ENCODE assay signal across 1 cellular context in the genomic region with DNA sequence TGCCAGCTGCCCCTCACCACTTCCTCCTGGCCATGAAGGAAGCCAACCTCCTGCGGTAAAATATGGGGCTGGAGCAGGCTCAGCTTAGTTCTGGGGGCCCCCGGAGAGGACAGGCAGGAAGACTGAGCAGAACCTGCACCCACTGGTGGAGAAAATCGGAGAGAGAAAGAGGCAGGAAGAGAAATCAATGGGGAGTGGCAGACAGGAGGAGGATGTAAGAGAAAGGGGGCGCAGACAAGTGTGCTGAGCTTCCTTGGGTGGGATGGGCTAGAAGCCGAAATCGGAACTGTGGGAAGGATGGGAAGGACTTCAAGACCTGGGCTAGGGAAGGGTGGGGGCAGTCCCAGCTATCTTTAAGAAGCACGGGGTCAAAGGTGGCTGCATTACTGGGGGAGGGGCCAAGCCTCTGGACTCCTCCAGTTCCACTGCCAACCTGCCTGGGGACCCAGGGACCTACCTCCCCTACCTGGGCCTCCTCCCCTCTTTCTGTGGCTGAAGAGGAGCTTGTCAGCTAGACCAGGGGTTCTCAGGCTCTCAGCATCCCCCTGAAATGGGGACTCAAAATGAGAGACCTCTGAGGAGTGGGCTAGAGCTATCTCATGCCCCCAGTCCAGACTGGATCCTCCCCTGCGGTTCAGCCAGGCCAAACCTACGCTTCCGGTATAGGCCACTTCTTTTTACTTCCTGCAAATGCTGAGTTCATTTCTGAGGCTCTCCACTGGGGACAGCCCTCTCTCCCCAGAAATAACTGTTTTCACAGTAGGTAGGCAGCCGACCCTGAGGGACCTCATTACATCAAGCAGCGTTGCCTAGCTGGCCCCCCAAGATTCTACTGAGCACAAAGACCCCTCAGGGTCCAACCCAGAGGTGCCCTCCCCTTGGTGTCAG.
A peak's percentile ranks its signal among the peaks of the same experiment; 100 is the strongest.
TF ChIP-seq lines count a peak whose summit lies in the region.

No MANE protein-coding gene starts in this region.

TF ChIP-seq in K562, 482 proteins besides CTCF, POLR2A, EP300 and RAD21 (continued from another document):
- no peak for TF ChIP-seq TEAD1 (CRISPR knock-in tag; IDR thresholded peaks at IDR 0.05)
- peak; percentile 27; the same call in 1 of the 2 replicates for TF ChIP-seq ZBTB7A (IDR thresholded peaks at IDR 0.05; ENCODE audit: borderline replicate concordance, control insufficient read depth, low read depth, low read length)
- no peak for TF ChIP-seq NR2C2 (CRISPR knock-in tag; IDR thresholded peaks at IDR 0.05)
- 0 out of 2 replicates have a peak, but pooled peaks have one; percentile 25 for TF ChIP-seq NR2C2 (tag; IDR thresholded peaks at IDR 0.05)
- TF ChIP-seq KLF16 (IDR thresholded peaks at IDR 0.05): no peak
- no peak for TF ChIP-seq IFI16 (CRISPR knock-in tag; IDR thresholded peaks at IDR 0.05)
- no peak for TF ChIP-seq KAT8 (IDR thresholded peaks at IDR 0.05; ENCODE audit: low read depth)
- TF ChIP-seq RREB1 (CRISPR knock-in tag; IDR thresholded peaks at IDR 0.05): no peak
- no peak for TF ChIP-seq ZNF696 (CRISPR knock-in tag; conservative IDR thresholded peaks at IDR 0.05)
- TF ChIP-seq, protein P1, sequence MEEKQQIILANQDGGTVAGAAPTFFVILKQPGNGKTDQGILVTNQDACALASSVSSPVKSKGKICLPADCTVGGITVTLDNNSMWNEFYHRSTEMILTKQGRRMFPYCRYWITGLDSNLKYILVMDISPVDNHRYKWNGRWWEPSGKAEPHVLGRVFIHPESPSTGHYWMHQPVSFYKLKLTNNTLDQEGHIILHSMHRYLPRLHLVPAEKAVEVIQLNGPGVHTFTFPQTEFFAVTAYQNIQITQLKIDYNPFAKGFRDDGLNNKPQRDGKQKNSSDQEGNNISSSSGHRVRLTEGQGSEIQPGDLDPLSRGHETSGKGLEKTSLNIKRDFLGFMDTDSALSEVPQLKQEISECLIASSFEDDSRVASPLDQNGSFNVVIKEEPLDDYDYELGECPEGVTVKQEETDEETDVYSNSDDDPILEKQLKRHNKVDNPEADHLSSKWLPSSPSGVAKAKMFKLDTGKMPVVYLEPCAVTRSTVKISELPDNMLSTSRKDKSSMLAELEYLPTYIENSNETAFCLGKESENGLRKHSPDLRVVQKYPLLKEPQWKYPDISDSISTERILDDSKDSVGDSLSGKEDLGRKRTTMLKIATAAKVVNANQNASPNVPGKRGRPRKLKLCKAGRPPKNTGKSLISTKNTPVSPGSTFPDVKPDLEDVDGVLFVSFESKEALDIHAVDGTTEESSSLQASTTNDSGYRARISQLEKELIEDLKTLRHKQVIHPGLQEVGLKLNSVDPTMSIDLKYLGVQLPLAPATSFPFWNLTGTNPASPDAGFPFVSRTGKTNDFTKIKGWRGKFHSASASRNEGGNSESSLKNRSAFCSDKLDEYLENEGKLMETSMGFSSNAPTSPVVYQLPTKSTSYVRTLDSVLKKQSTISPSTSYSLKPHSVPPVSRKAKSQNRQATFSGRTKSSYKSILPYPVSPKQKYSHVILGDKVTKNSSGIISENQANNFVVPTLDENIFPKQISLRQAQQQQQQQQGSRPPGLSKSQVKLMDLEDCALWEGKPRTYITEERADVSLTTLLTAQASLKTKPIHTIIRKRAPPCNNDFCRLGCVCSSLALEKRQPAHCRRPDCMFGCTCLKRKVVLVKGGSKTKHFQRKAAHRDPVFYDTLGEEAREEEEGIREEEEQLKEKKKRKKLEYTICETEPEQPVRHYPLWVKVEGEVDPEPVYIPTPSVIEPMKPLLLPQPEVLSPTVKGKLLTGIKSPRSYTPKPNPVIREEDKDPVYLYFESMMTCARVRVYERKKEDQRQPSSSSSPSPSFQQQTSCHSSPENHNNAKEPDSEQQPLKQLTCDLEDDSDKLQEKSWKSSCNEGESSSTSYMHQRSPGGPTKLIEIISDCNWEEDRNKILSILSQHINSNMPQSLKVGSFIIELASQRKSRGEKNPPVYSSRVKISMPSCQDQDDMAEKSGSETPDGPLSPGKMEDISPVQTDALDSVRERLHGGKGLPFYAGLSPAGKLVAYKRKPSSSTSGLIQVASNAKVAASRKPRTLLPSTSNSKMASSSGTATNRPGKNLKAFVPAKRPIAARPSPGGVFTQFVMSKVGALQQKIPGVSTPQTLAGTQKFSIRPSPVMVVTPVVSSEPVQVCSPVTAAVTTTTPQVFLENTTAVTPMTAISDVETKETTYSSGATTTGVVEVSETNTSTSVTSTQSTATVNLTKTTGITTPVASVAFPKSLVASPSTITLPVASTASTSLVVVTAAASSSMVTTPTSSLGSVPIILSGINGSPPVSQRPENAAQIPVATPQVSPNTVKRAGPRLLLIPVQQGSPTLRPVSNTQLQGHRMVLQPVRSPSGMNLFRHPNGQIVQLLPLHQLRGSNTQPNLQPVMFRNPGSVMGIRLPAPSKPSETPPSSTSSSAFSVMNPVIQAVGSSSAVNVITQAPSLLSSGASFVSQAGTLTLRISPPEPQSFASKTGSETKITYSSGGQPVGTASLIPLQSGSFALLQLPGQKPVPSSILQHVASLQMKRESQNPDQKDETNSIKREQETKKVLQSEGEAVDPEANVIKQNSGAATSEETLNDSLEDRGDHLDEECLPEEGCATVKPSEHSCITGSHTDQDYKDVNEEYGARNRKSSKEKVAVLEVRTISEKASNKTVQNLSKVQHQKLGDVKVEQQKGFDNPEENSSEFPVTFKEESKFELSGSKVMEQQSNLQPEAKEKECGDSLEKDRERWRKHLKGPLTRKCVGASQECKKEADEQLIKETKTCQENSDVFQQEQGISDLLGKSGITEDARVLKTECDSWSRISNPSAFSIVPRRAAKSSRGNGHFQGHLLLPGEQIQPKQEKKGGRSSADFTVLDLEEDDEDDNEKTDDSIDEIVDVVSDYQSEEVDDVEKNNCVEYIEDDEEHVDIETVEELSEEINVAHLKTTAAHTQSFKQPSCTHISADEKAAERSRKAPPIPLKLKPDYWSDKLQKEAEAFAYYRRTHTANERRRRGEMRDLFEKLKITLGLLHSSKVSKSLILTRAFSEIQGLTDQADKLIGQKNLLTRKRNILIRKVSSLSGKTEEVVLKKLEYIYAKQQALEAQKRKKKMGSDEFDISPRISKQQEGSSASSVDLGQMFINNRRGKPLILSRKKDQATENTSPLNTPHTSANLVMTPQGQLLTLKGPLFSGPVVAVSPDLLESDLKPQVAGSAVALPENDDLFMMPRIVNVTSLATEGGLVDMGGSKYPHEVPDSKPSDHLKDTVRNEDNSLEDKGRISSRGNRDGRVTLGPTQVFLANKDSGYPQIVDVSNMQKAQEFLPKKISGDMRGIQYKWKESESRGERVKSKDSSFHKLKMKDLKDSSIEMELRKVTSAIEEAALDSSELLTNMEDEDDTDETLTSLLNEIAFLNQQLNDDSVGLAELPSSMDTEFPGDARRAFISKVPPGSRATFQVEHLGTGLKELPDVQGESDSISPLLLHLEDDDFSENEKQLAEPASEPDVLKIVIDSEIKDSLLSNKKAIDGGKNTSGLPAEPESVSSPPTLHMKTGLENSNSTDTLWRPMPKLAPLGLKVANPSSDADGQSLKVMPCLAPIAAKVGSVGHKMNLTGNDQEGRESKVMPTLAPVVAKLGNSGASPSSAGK (IDR thresholded peaks at IDR 0.05): no peak
- no peak for TF ChIP-seq RBBP5 (IDR thresholded peaks at IDR 0.05; ENCODE audit: borderline replicate concordance, insufficient read depth, low read length, poor library complexity, severe bottlenecking)
- no peak for TF ChIP-seq NCOR1 (IDR thresholded peaks at IDR 0.05)
- peak; percentile 49 for TF ChIP-seq PRDM10 (IDR thresholded peaks at IDR 0.05; ENCODE audit: partially characterized antibody)
- peak; percentile 66 for TF ChIP-seq PHF20 (IDR thresholded peaks at IDR 0.05; ENCODE audit: partially characterized antibody)
- no peak for TF ChIP-seq MXI1 (IDR thresholded peaks at IDR 0.05; ENCODE audit: low read depth, low read length)
- no peak for TF ChIP-seq TBL1XR1 (IDR thresholded peaks at IDR 0.05; ENCODE audit: low read length in 2 of 2)
- no peak for TF ChIP-seq ZBTB43 (CRISPR knock-in tag; IDR thresholded peaks at IDR 0.05)
- TF ChIP-seq GABPB1 (CRISPR knock-in tag; IDR thresholded peaks at IDR 0.05): peak; percentile 39; the same call in 1 of the 2 replicates
- TF ChIP-seq SIN3A (IDR thresholded peaks at IDR 0.05; ENCODE audit: borderline replicate concordance in 2 of 2, control insufficient read depth in 1 of 2, low read depth in 2 of 2, low read length in 2 of 2): no peak
- TF ChIP-seq SLC30A9 (CRISPR knock-in tag; IDR thresholded peaks at IDR 0.05): no peak
- no peak for TF ChIP-seq ZBTB9 (CRISPR knock-in tag; IDR thresholded peaks at IDR 0.05)
- TF ChIP-seq ZZZ3 (IDR thresholded peaks at IDR 0.05): no peak
- no peak for TF ChIP-seq ZNF707 (CRISPR knock-in tag; conservative IDR thresholded peaks at IDR 0.05)
- no peak for TF ChIP-seq POLR2H (tag; IDR thresholded peaks at IDR 0.05; ENCODE audit: low read depth)
- TF ChIP-seq ZNF274 (IDR thresholded peaks at IDR 0.05; ENCODE audit: borderline replicate concordance, low read depth, low read length): no peak
- peak; percentile 62 for TF ChIP-seq ELF1 (tag; IDR thresholded peaks at IDR 0.05)
- TF ChIP-seq WHSC1 (IDR thresholded peaks at IDR 0.05; ENCODE audit: low read length): no peak
- no peak for TF ChIP-seq CHD1 (IDR thresholded peaks at IDR 0.05; ENCODE audit: low read length)
- no peak for TF ChIP-seq DPF2 (IDR thresholded peaks at IDR 0.05)
TF ChIP-seq in K562: peak in this region for 9.
